ENCODE assay signal across 8 cellular contexts in genomic region chr15:71743861-71744382, GRCh38.
A peak's percentile ranks its signal among the peaks of the same experiment; 100 is the strongest.
DNase-seq lines count a peak whose midpoint lies in the region; ATAC-seq, FAIRE-seq and TF ChIP-seq lines count a peak whose summit lies in the region.

No MANE protein-coding gene starts in this region.

- no peak overlapping the region for H3K9ac ChIP-seq in endothelial cell of umbilical vein (replicated peaks; ENCODE audit: extremely low read depth, insufficient read depth, low read length)

- H3K79me2 ChIP-seq in endothelial cell of umbilical vein (ENCODE audit: control insufficient read depth, insufficient read depth, low read length): no peaks in the 10 kb centered on the region

- POLR2A ChIA-PET in endothelial cell of umbilical vein (lab: Charles Lee): interaction anchor here (0.5 to 0.9 kb wide), 2 partner anchors 8 to 412 kb away, joined by 3 to 4 read pairs; no protein-coding TSS in a partner anchor
- POLR2A ChIA-PET in naive thymus-derived CD4-positive, alpha-beta T cell (lab: Charles Lee): no interaction called here

- CTCF ChIA-PET in endothelial cell of umbilical vein (lab: Charles Lee): interaction anchor here (0.6 to 5.8 kb wide), 70 partner anchors 9 to 1177 kb away, joined by 3 to 148 read pairs (median 4); no protein-coding TSS in a partner anchor
- CTCF ChIA-PET in naive thymus-derived CD4-positive, alpha-beta T cell (lab: Charles Lee): interaction anchor here (0.6 to 2.3 kb wide), 13 partner anchors 9 to 483 kb away, joined by 3 to 17 read pairs (median 3); no protein-coding TSS in a partner anchor

- no peak overlapping the region for H3K4me2 ChIP-seq in endothelial cell of umbilical vein (ENCODE audit: insufficient read depth, low read length)

- no peaks in the 10 kb centered on the region for H3K27me3 ChIP-seq in cardiac muscle cell
- no peaks in the 10 kb centered on the region for H3K27me3 ChIP-seq in endothelial cell of umbilical vein (ENCODE audit: control insufficient read depth in 2 of 2, insufficient read depth in 2 of 2, low read length in 2 of 2)
- H3K27me3 ChIP-seq in naive thymus-derived CD4-positive, alpha-beta T cell (ENCODE audit: control insufficient read depth in 2 of 2, insufficient read depth in 2 of 2, low read length in 2 of 2): no peaks in the 10 kb centered on the region
- H3K27me3 ChIP-seq in thoracic aorta (replicated peaks; ENCODE audit: insufficient read depth): no peaks in the 10 kb centered on the region

- no peak overlapping the region for H3K27ac ChIP-seq in cardiac muscle cell
- H3K27ac ChIP-seq in endothelial cell of umbilical vein (ENCODE audit: insufficient read depth, low read depth, low read length): no peak overlapping the region
- no peak overlapping the region for H3K27ac ChIP-seq in naive thymus-derived CD4-positive, alpha-beta T cell (ENCODE audit: low read depth, low read length)
- H3K27ac ChIP-seq in thoracic aorta: no peak overlapping the region

- ATAC-seq in Right ventricle myocardium inferior (no peak), thoracic aorta (ENCODE audit: insufficient number of reproducible peaks, low FRiP score, low read depth) (peak; percentile 65), GM18867 (IDR thresholded peaks at IDR 0.05; ENCODE audit: unreplicated experiment) (no peak)
- no peak for ATAC-seq in naive thymus-derived CD4-positive, alpha-beta T cell

- intact Hi-C loops in Right ventricle myocardium inferior (cut with DNase I): loop anchor here (2.0 to 5.0 kb wide), 2 partner anchors 57 to 413 kb away; no protein-coding TSS in a partner anchor
- intact Hi-C loops in endothelial cell of umbilical vein (cut with micrococcal nuclease): loop anchor here (1.0 kb wide), 2 partner anchors 57 to 412 kb away; no protein-coding TSS in a partner anchor
- intact Hi-C loops in naive thymus-derived CD4-positive, alpha-beta T cell (cut with micrococcal nuclease): loop anchor here (1.0 kb wide), 2 partner anchors 57 to 412 kb away; no protein-coding TSS in a partner anchor

- FAIRE-seq in endothelial cell of umbilical vein (lab: Jason Lieb, UNC): peak; percentile 40

- DNase-seq in cardiac muscle cell (ENCODE audit: low read depth in 1 of 2, low spot score in 1 of 2) (peak; percentile 66 to 70), Right ventricle myocardium inferior (ENCODE audit: missing footprints) (no peak), NCI-H524 (lab: John Stamatoyannopoulos, UW) (peak; percentile 27 to 69), endothelial cell of umbilical vein (ENCODE audit: low read depth, low spot score) (peak; percentile 53), thoracic aorta (ENCODE audit: low spot score) (no peak)
- DNase-seq in activated CD8-positive, alpha-beta memory T cell treated with anti-CD3 and anti-CD28 coated beads for 1 hour (ENCODE audit: extremely low read depth in 1 of 2, low read depth in 1 of 2): peak; percentile 9 to 39
- DNase-seq in naive thymus-derived CD4-positive, alpha-beta T cell: peak; percentile 1 to 58 (median 48)

- H4K20me1 ChIP-seq in endothelial cell of umbilical vein (replicated peaks; ENCODE audit: control insufficient read depth, extremely low read depth, insufficient read depth, low read length): no peaks in the 10 kb centered on the region

- dilution Hi-C loops in endothelial cell of umbilical vein (cut with MboI; ENCODE audit: extremely low pct_ligation_motif_present, low sequenced_read_pairs): no loop called here

- H2AFZ ChIP-seq in endothelial cell of umbilical vein (ENCODE audit: low read depth, low read length): no peak overlapping the region

- H3K36me3 ChIP-seq in cardiac muscle cell (no peaks in the 10 kb centered on the region), endothelial cell of umbilical vein (ENCODE audit: control insufficient read depth in 2 of 2, extremely low read depth in 1 of 2, insufficient read depth in 2 of 2, low read length in 2 of 2) (no peaks in the 10 kb centered on the region), thoracic aorta (no peaks in the 10 kb centered on the region)
- H3K36me3 ChIP-seq in naive thymus-derived CD4-positive, alpha-beta T cell (ENCODE audit: control insufficient read depth in 2 of 3, insufficient read depth in 3 of 3, low read length in 3 of 3): no peaks in the 10 kb centered on the region

- peaks cover 0 to 27% (median 7%) of the 10 kb centered on the region in 5 donors for H3K27me3 Mint-ChIP-seq in naive thymus-derived CD4-positive, alpha-beta T cell

- no peak overlapping the region for H3K27ac Mint-ChIP-seq in naive thymus-derived CD4-positive, alpha-beta T cell

- no peaks in the 10 kb centered on the region for H3K9me1 ChIP-seq in endothelial cell of umbilical vein (replicated peaks; ENCODE audit: control insufficient read depth, extremely low read depth, insufficient read depth, low read length)

- H3K4me1 ChIP-seq in cardiac muscle cell (ENCODE audit: low read depth) (peaks cover 11% of the 10 kb centered on the region), endothelial cell of umbilical vein (ENCODE audit: control insufficient read depth, extremely low read depth, insufficient read depth, low read length) (peaks cover 19% of the 10 kb centered on the region), thoracic aorta (ENCODE audit: control insufficient read depth in 1 of 2, low read depth in 2 of 2) (peaks cover 0 to 16% of the 10 kb centered on the region in 2 donors)
- no peaks in the 10 kb centered on the region for H3K4me1 ChIP-seq in naive thymus-derived CD4-positive, alpha-beta T cell (ENCODE audit: control insufficient read depth in 2 of 2, insufficient read depth in 2 of 2, low read length in 2 of 2)

- TF ChIP-seq CTCF in cardiac muscle cell (IDR thresholded peaks at IDR 0.05; ENCODE audit: low read depth, low read length): peak; percentile 66
- TF ChIP-seq CTCF in endothelial cell of umbilical vein (IDR thresholded peaks at IDR 0.05; ENCODE audit: extremely low read depth in 1 of 2, insufficient read depth in 1 of 2, low read depth in 1 of 2, low read length in 2 of 2): peak; percentile 55 to 59
- TF ChIP-seq CTCF in thoracic aorta (IDR thresholded peaks at IDR 0.05): peak; percentile 70

- TF ChIP-seq POLR2A in endothelial cell of umbilical vein (IDR thresholded peaks at IDR 0.05; ENCODE audit: low read depth, low read length): no peak

- no peaks in the 10 kb centered on the region for H3K9me3 Mint-ChIP-seq in naive thymus-derived CD4-positive, alpha-beta T cell

- H3K4me3 Mint-ChIP-seq in naive thymus-derived CD4-positive, alpha-beta T cell: no peak overlapping the region

- H3K36me3 Mint-ChIP-seq in naive thymus-derived CD4-positive, alpha-beta T cell: no peaks in the 10 kb centered on the region

- H3K4me3 ChIP-seq in cardiac muscle cell (no peak overlapping the region), endothelial cell of umbilical vein (replicated peaks in 1 of 3; ENCODE audit: insufficient read depth in 1 of 3, low read depth in 1 of 3, low read length in 3 of 3) (no peak overlapping the region), thoracic aorta (no peak overlapping the region)
- no peak overlapping the region for H3K4me3 ChIP-seq in naive thymus-derived CD4-positive, alpha-beta T cell (ENCODE audit: low read length)

- H3K4me1 Mint-ChIP-seq in naive thymus-derived CD4-positive, alpha-beta T cell: peaks cover 0 to 3% (median 0%) of the 10 kb centered on the region in 7 donors

- H3K9me3 ChIP-seq in cardiac muscle cell (ENCODE audit: low read depth): no peaks in the 10 kb centered on the region
- H3K9me3 ChIP-seq in endothelial cell of umbilical vein (replicated peaks; ENCODE audit: control insufficient read depth, insufficient read depth, low read length): no peaks in the 10 kb centered on the region
- H3K9me3 ChIP-seq in naive thymus-derived CD4-positive, alpha-beta T cell (ENCODE audit: control insufficient read depth in 2 of 3, low read length in 3 of 3): no peaks in the 10 kb centered on the region
- no peaks in the 10 kb centered on the region for H3K9me3 ChIP-seq in thoracic aorta

- no TSS peak for BruUV-seq in endothelial cell of umbilical vein (replicated peaks; lab: Mats Ljungman, UMichigan)

TF ChIP-seq in endothelial cell of umbilical vein, 7 proteins besides CTCF, POLR2A, EP300 and RAD21:
- TF ChIP-seq MAX (IDR thresholded peaks at IDR 0.05; ENCODE audit: insufficient read depth, insufficient read length) (no peak), FOS (IDR thresholded peaks at IDR 0.05; ENCODE audit: borderline replicate concordance, insufficient read depth, low read length) (no peak), MYC (IDR thresholded peaks at IDR 0.05; ENCODE audit: low read depth, low read length) (no peak), GATA2 (IDR thresholded peaks at IDR 0.05; ENCODE audit: insufficient read depth, insufficient read length, low read depth, low read length) (no peak), POLR2AphosphoS5 (IDR thresholded peaks at IDR 0.05; ENCODE audit: insufficient read depth, low read depth, low read length) (no peak), EZH2 (IDR thresholded peaks at IDR 0.05; ENCODE audit: borderline replicate concordance, low read depth, low read length, severe bottlenecking) (no peak), JUN (IDR thresholded peaks at IDR 0.05; ENCODE audit: borderline replicate concordance, insufficient read depth, insufficient read length, low read depth) (no peak)

Comparison
In these comparisons a context has a peak if more than half of its experiments do, and no peak if none do; other contexts are left out.
1. DNase-seq: peak in cardiac muscle cell (2 of 2), NCI-H524 (2 of 2), activated CD8-positive, alpha-beta memory T cell treated with anti-CD3 and anti-CD28 coated beads for 1 hour (2 of 2), endothelial cell of umbilical vein (single experiment) and naive thymus-derived CD4-positive, alpha-beta T cell (9 of 9); none in Right ventricle myocardium inferior (single experiment) and thoracic aorta (single experiment).
2. Peak in every context shown above with its lines, with median percentiles within 50 percentile points of each other: CTCF ChIP-seq.